In genomic region chr20:290081-290831, GRCh38 we compare ENCODE assay signal across 1 cellular context.
TF ChIP-seq lines count a peak whose summit lies in the region.

Gene C20orf96 (minus strand): TSS chr20:290750. CDS start chr20:290610, 140 bp downstream.

TF ChIP-seq in GM12878, 131 proteins besides CTCF, POLR2A, EP300 and RAD21 (continued from another document):
- TF ChIP-seq MTA3 (IDR thresholded peaks at IDR 0.05; ENCODE audit: borderline replicate concordance, low read length) (no peak), FOXM1 (IDR thresholded peaks at IDR 0.05; ENCODE audit: low read depth, low read length) (no peak), KDM1A (IDR thresholded peaks at IDR 0.05; ENCODE audit: borderline replicate concordance) (no peak), IRF5 (IDR thresholded peaks at IDR 0.05; ENCODE audit: borderline replicate concordance) (no peak), TBL1XR1 (IDR thresholded peaks at IDR 0.05; ENCODE audit: low read depth, low read length) (0 out of 2 replicates have a peak, but pooled peaks have one; percentile 49), REST (IDR thresholded peaks at IDR 0.05; ENCODE audit: low read depth, low read length) (no peak), DPF2 (IDR thresholded peaks at IDR 0.05) (no peak), POLR2AphosphoS2 (IDR thresholded peaks at IDR 0.05; ENCODE audit: low read depth, low read length) (no peak), KAT2A (conservative IDR thresholded peaks at IDR 0.05; ENCODE audit: control insufficient read depth, low read depth, low read length) (no peak), STAT1 (conservative IDR thresholded peaks at IDR 0.05) (no peak), YBX1 (IDR thresholded peaks at IDR 0.05) (no peak), ETV6 (conservative IDR thresholded peaks at IDR 0.05 in 1 of 2, IDR thresholded peaks at IDR 0.05 in 1 of 2; ENCODE audit: borderline replicate concordance in 1 of 2, low read depth in 1 of 2) (no peak), ZNF217 (IDR thresholded peaks at IDR 0.05) (no peak), MYC (IDR thresholded peaks at IDR 0.05; ENCODE audit: insufficient read depth, insufficient read length, insufficient replicate concordance, low read length, severe bottlenecking) (no peak), ZBTB4 (CRISPR knock-in tag; IDR thresholded peaks at IDR 0.05) (no peak), GATAD2B (conservative IDR thresholded peaks at IDR 0.05; ENCODE audit: low read depth) (no peak), YY1 (IDR thresholded peaks at IDR 0.05; ENCODE audit: low read depth, low read length) (peak; percentile 54), ZNF687 (IDR thresholded peaks at IDR 0.05) (no peak), NKRF (conservative IDR thresholded peaks at IDR 0.05) (peak; percentile 96), BHLHE40 (IDR thresholded peaks at IDR 0.05; ENCODE audit: borderline replicate concordance in 1 of 2, low read depth in 2 of 2, low read length in 1 of 2) (peak; percentile 71 to 82; a peak in 3 of 4 replicates), JUNB (IDR thresholded peaks at IDR 0.05) (no peak), FOXK2 (IDR thresholded peaks at IDR 0.05) (no peak), NFIC (IDR thresholded peaks at IDR 0.05; ENCODE audit: low read depth, low read length) (no peak), RELA (IDR thresholded peaks at IDR 0.05; ENCODE audit: borderline replicate concordance, partially characterized antibody) (no peak), EZH2 (IDR thresholded peaks at IDR 0.05; ENCODE audit: borderline replicate concordance, control insufficient read depth, low read depth, low read length) (no peak), ZNF24 (IDR thresholded peaks at IDR 0.05) (no peak), NBN (IDR thresholded peaks at IDR 0.05) (0 out of 2 replicates have a peak, but pooled peaks have one; percentile 64), MYB (IDR thresholded peaks at IDR 0.05; ENCODE audit: borderline replicate concordance, low read depth, low read length) (no peak), RFX5 (IDR thresholded peaks at IDR 0.05; ENCODE audit: low read depth, low read length) (peak; percentile 46; the same call in 1 of the 2 replicates), IRF4 (IDR thresholded peaks at IDR 0.05; ENCODE audit: low read depth, low read length) (no peak), SREBF1 (IDR thresholded peaks at IDR 0.05; ENCODE audit: low read length) (no peak), CEBPB (IDR thresholded peaks at IDR 0.05; ENCODE audit: borderline replicate concordance in 1 of 2, low read depth in 2 of 2, low read length in 2 of 2) (no peak), NFYA (IDR thresholded peaks at IDR 0.05; ENCODE audit: borderline replicate concordance, low read depth, low read length) (no peak), PML (IDR thresholded peaks at IDR 0.05; ENCODE audit: low read length) (no peak), WRNIP1 (IDR thresholded peaks at IDR 0.05; ENCODE audit: borderline replicate concordance, low read depth, low read length) (no peak), CBX3 (IDR thresholded peaks at IDR 0.05; ENCODE audit: borderline replicate concordance, low read depth) (no peak), HDAC2 (IDR thresholded peaks at IDR 0.05) (no peak), LARP7 (IDR thresholded peaks at IDR 0.05) (no peak), HDAC6 (IDR thresholded peaks at IDR 0.05; ENCODE audit: unreplicated experiment) (no peak), CUX1 (IDR thresholded peaks at IDR 0.05; ENCODE audit: insufficient replicate concordance, low read depth, low read length) (no peak), GABPA (IDR thresholded peaks at IDR 0.05; ENCODE audit: low read depth) (no peak), E2F4 (IDR thresholded peaks at IDR 0.05; ENCODE audit: low read depth, low read length) (no peak)
